8 cellular contexts compared by ENCODE assay signal in the genomic region with DNA sequence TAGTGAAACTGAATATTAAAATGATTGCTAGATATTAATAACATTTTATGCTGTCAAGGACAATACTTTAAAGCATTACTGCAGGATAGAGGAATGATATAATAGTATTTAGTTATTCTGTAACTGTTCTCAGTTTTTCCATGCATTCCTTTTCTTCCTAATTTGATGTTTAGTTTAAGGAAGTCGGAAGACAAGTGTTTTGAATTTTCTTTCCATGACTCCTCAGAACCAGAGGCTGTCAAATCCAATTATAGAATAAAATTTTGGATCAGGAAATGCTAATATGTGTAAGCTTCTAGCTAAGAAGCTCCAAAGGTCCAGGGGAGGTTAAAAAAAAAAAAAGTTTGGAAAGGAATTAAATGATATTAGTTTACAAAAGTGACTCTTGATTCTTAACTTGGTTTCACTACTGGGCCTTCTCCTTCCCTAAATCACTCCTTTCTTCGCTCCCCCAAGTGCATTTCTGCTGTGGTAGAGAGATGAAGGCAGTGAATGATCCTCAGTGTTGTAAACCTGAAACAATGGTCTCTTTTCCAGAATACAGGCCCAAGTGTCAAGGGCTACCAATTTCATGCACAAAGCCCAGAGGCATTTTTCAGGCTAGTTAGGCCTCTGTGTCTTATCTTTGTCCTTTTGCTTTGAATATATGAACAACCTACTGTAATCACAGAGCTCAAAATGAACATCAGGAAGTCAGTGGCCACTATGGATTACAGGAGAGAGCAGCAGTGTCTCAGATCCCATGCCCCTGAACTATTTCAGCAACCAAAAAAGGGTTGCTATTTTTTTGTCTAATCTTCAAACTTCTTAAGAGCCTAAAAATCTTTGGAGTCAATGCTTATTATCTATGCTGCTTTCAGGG.
DNase-seq lines count a peak whose midpoint lies in the region; ATAC-seq and TF ChIP-seq lines count a peak whose summit lies in the region.

No MANE protein-coding gene starts in this region.

- no peaks in the 10 kb centered on the region for H3K9me3 Mint-ChIP-seq in effector memory CD8-positive, alpha-beta T cell
- H3K9me3 Mint-ChIP-seq in nephron progenitor cell = peaks cover 4% of the 10 kb centered on the region

- ATAC-seq in effector memory CD8-positive, alpha-beta T cell (replicated peaks) = no peak
- no peak for ATAC-seq in HG03460 (IDR thresholded peaks at IDR 0.05; ENCODE audit: unreplicated experiment)

- no peaks in the 10 kb centered on the region for H3K27me3 Mint-ChIP-seq in effector memory CD8-positive, alpha-beta T cell
- no peaks in the 10 kb centered on the region for H3K27me3 Mint-ChIP-seq in nephron progenitor cell (ENCODE audit: low read depth, poor library complexity)

- H3K27ac Mint-ChIP-seq in effector memory CD8-positive, alpha-beta T cell = peak overlapping the region; percentile 38 to 90
- peak overlapping the region; percentile 92 for H3K27ac Mint-ChIP-seq in nephron progenitor cell

- peaks cover 36 to 50% of the 10 kb centered on the region in 2 donors for H3K4me1 Mint-ChIP-seq in effector memory CD8-positive, alpha-beta T cell (ENCODE audit: low read depth in 2 of 2)
- H3K4me1 Mint-ChIP-seq in nephron progenitor cell = peaks cover 57% of the 10 kb centered on the region

- peaks cover 34% of the 10 kb centered on the region for H3K36me3 Mint-ChIP-seq in effector memory CD8-positive, alpha-beta T cell (ENCODE audit: insufficient read depth)
- peaks cover 28% of the 10 kb centered on the region for H3K36me3 Mint-ChIP-seq in nephron progenitor cell (ENCODE audit: low read depth)

- H3K4me3 Mint-ChIP-seq in effector memory CD8-positive, alpha-beta T cell = peak overlapping the region; percentile 35 to 36
- H3K4me3 Mint-ChIP-seq in nephron progenitor cell = peak overlapping the region; percentile 45

- TF ChIP-seq CTCF in nephron progenitor cell (IDR thresholded peaks at IDR 0.05) = no peak

- peak; percentile 71 for DNase-seq in Ammon's horn (ENCODE audit: low spot score)
- DNase-seq in NCI-H526 treated with DMSO at 0.1 percent for 48 hours (lab: John Stamatoyannopoulos, UW) = peak; percentile 16
- DNase-seq in effector memory CD8-positive, alpha-beta T cell = no peak
- no peak for DNase-seq in nephron progenitor cell
- no peak for DNase-seq in iPS-NIHi7 (ENCODE audit: extremely low spot score)
- no peak for DNase-seq in 8988T
- DNase-seq in MV-4-11 (lab: John Stamatoyannopoulos, UW) = no peak

Comparison
In these comparisons a context has a peak if more than half of its experiments do, and no peak if none do; other contexts are left out.
1. DNase-seq: peak in Ammon's horn (single experiment) and NCI-H526 treated with DMSO at 0.1 percent for 48 hours (single experiment); none in effector memory CD8-positive, alpha-beta T cell (0 of 3), nephron progenitor cell (single experiment), iPS-NIHi7 (single experiment), 8988T (single experiment) and MV-4-11 (single experiment).